In the genomic region with DNA sequence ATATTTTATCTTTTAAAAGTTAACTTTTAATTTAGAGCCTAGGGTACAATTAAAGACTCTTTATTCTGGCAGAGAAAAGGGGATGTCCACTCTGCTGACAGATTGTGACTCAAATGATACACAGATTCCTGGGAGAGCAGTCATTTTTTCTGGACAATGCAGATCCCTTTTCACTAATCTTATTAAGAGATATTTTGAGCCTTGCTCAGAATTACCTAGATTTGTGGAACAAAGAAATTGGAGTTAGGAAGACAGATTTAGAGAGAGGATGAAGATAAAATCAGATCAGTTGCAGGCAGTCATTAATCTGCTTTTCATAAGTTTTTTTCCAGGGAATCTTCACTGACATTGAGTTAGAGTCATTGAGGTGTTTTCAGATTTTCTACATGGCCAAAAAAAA, we compare ENCODE assay signal across 8 cellular contexts. TPM values are rescaled to one million over a fixed set of nuclear protein-coding genes. Genes with fewer than 3 reads are reported as not detected.
"Had no signal": no experiment of that assay in that cellular context is flagged by ENCODE, and none has a peak within 500 bp of the region (broad histone marks: within the 10 kb centered on the region; RNA-seq: fewer than 3 reads in every experiment).

No MANE protein-coding gene starts in this region.

RNA-seq across cellular contexts. Expression of a gene that starts 27.8 kb away (rescaled TPM):
- total RNA-seq: colonic mucosa, dermis blood vessel endothelial cell, fibroblast of lung, left colon, left ventricle myocardium superior, occipital lobe, progenitor cell of endocrine pancreas, temporal lobe had no signal

RNA-seq across cellular contexts. Expression of a gene that starts 42.5 kb away (rescaled TPM):
- total RNA-seq: colonic mucosa, fibroblast of lung, progenitor cell of endocrine pancreas had no signal
